ENCODE assay signal across 22 cellular contexts in the genomic region with DNA sequence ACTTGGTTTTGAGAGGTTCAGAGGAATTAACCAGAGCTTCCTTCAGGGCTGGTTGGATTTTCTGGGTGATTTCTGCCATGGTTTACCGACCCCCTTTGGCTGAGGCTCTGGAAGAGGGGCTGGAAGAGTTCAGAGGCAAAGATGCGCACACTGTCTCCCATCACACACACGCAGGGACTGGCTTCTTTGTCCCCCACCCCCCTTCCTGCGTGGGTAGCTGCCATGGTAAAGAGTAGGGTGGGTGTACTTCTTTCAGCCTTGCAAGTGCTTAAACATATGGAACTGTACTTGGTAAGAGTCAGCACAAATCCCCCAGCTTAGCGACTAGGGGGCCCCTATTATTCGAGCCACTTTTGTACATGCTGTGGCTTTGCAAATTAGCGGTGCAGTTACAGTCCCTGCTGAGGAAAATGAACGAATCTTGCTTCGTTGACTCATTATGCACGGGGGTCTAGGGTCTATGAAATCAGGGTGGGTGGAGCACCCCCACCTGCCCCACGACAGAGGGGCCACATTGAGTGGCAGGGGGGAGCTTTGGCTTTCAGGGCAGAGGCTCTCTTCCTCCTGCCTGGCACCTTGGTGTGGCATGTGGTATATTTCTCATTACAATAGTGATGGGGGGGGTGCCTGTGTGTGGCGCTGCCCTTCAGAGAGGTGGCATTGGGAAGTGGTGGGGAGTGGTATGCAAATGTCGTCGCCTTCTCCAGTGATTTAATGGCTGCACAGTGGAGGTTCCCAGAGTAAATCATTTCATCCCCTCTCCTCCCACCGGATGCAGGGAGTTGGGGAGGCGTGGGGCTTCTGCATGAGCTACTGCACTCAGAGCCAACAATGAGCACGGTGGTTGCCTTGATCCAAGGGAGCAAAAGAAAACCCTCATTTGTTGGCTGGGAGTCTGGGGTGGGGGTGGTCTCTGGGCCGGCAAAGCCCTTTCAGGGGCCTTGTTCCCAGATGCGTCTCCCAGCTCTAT. TPM values are rescaled to one million over a fixed set of nuclear protein-coding genes. Genes with fewer than 3 reads are reported as not detected.
DNase-seq lines count a peak whose midpoint lies in the region; ATAC-seq, FAIRE-seq and TF ChIP-seq lines count a peak whose summit lies in the region.
"Had no signal": no experiment of that assay in that cellular context is flagged by ENCODE, and none has a peak within 500 bp of the region (broad histone marks: within the 10 kb centered on the region; RNA-seq: fewer than 3 reads in every experiment).

No MANE protein-coding gene starts in this region.

- BruUV-seq in HCT116 (replicated peaks; lab: Mats Ljungman, UMichigan): TSS peak; percentile 41

- peaks cover 9% of the 10 kb centered on the region for H3K4me1 Mint-ChIP-seq in astrocyte (ENCODE audit: low read depth, unreplicated experiment)
- H3K4me1 Mint-ChIP-seq: activated CD8-positive, alpha-beta memory T cell treated with anti-CD3 and anti-CD28 coated beads, Interleukin-2, amount 10 ng/mL, durations not matched to agents 7 days and 5 days had no signal

- H3K79me2 ChIP-seq in HCT116 (ENCODE audit: insufficient read depth, low read length) (no peaks in the 10 kb centered on the region), astrocyte (ENCODE audit: insufficient read depth, low read length) (no peaks in the 10 kb centered on the region)

- TF ChIP-seq POLR2A in HCT116 (IDR thresholded peaks at IDR 0.05; ENCODE audit: borderline replicate concordance, extremely low read depth, insufficient read depth, insufficient read length) (no peak), GM12892 (IDR thresholded peaks at IDR 0.05; ENCODE audit: low read depth, low read length) (no peak)

- CTCF ChIA-PET in HCT116 (lab: Charles Lee): interaction anchor here (1.2 kb wide), 1 partner anchor 14 kb away, joined by 3 read pairs; no protein-coding TSS in a partner anchor

- H3K27ac ChIP-seq in HCT116 (ENCODE audit: low read depth, low read length) (no peak overlapping the region), astrocyte (ENCODE audit: low read depth, low read length) (no peak overlapping the region), iPS-18a (ENCODE audit: low read length) (no peak overlapping the region)
- H3K27ac ChIP-seq: C4-2B, right atrium auricular region, thyroid gland, WERI-Rb-1 had no signal

- H3K9me3 Mint-ChIP-seq in astrocyte (ENCODE audit: unreplicated experiment): no peaks in the 10 kb centered on the region
- H3K9me3 Mint-ChIP-seq: activated naive CD4-positive, alpha-beta T cell treated with anti-CD3 and anti-CD28 coated beads, Interleukin-2, amount 50 U/mL, for 24 hours; dendritic cell treated with granulocyte-macrophage colony-stimulating factor and Interleukin-4, amounts not matched to agents 40 ng/mL and 50 ng/mL, for 4 days; memory B cell; stimulated activated naive CD8-positive, alpha-beta T cell treated with anti-CD3 and anti-CD28 coated beads, Interleukin-15, Interleukin-2, amounts not matched to agents 100 ng/mL and 50 ng/mL, for 24 hours had no signal

- TF ChIP-seq CTCF in HCT116 (IDR thresholded peaks at IDR 0.05 in 2 of 3, conservative IDR thresholded peaks at IDR 0.05 in 1 of 3; ENCODE audit: borderline replicate concordance in 1 of 3, insufficient read depth in 1 of 3, low read depth in 2 of 3, low read length in 2 of 3) (no peak), astrocyte (IDR thresholded peaks at IDR 0.05; ENCODE audit: insufficient read depth, low read depth, low read length) (no peak)

- peaks cover 53% of the 10 kb centered on the region for H3K27me3 ChIP-seq in HCT116 (ENCODE audit: insufficient read depth, low read length)
- peaks cover 28% of the 10 kb centered on the region for H3K27me3 ChIP-seq in astrocyte (ENCODE audit: insufficient read depth, low read length)
- peaks cover 32% of the 10 kb centered on the region for H3K27me3 ChIP-seq in iPS-18a (ENCODE audit: control insufficient read depth, insufficient read depth, low read length)
- H3K27me3 ChIP-seq: thyroid gland had no signal

- no peaks in the 10 kb centered on the region for H3K9me2 ChIP-seq in HCT116 (ENCODE audit: insufficient read depth)

- intact Hi-C loops in HCT116 (cut with micrococcal nuclease): loop anchor here (10.0 kb wide), 1 partner anchor 876 kb away; no protein-coding TSS in a partner anchor

- no peak for ATAC-seq in HCT116
- ATAC-seq: activated CD8-positive, alpha-beta memory T cell treated with anti-CD3 and anti-CD28 coated beads, Interleukin-2, amount 10 ng/mL, durations not matched to agents 7 days and 5 days; left colon had no signal

- H3K27ac Mint-ChIP-seq in astrocyte (ENCODE audit: unreplicated experiment): no peak overlapping the region
- H3K27ac Mint-ChIP-seq: activated CD8-positive, alpha-beta memory T cell treated with anti-CD3 and anti-CD28 coated beads, Interleukin-2, amount 10 ng/mL, durations not matched to agents 7 days and 5 days; activated naive CD4-positive, alpha-beta T cell treated with anti-CD3 and anti-CD28 coated beads, Interleukin-2, amount 50 U/mL, for 24 hours; dendritic cell treated with granulocyte-macrophage colony-stimulating factor and Interleukin-4, amounts not matched to agents 40 ng/mL and 50 ng/mL, for 4 days; memory B cell; stimulated activated naive CD8-positive, alpha-beta T cell treated with anti-CD3 and anti-CD28 coated beads, Interleukin-15, Interleukin-2, amounts not matched to agents 100 ng/mL and 50 ng/mL, for 24 hours had no signal

- FAIRE-seq in astrocyte (lab: Jason Lieb, UNC): no peak
- no peak for FAIRE-seq in GM12892 (lab: Jason Lieb, UNC)
- FAIRE-seq: GM19239 had no signal

- H3K36me3 Mint-ChIP-seq in astrocyte (ENCODE audit: low read depth, unreplicated experiment): no peaks in the 10 kb centered on the region
- H3K36me3 Mint-ChIP-seq: activated CD8-positive, alpha-beta memory T cell treated with anti-CD3 and anti-CD28 coated beads, Interleukin-2, amount 10 ng/mL, durations not matched to agents 7 days and 5 days; activated naive CD4-positive, alpha-beta T cell treated with anti-CD3 and anti-CD28 coated beads, Interleukin-2, amount 50 U/mL, for 24 hours; memory B cell had no signal

- H3K9me3 ChIP-seq in HCT116 (ENCODE audit: control insufficient read depth in 1 of 2, insufficient read depth in 1 of 2, low read depth in 1 of 2, low read length in 2 of 2) (no peaks in the 10 kb centered on the region), astrocyte (ENCODE audit: insufficient read depth, low read depth, low read length) (no peaks in the 10 kb centered on the region), iPS-18a (ENCODE audit: control insufficient read depth, low read depth, low read length) (no peaks in the 10 kb centered on the region)
- H3K9me3 ChIP-seq: right atrium auricular region, thyroid gland had no signal

- POLR2A ChIA-PET in HCT116 (lab: Charles Lee): no interaction called here

- H2AFZ ChIP-seq in HCT116 (ENCODE audit: low read depth, low read length, poor library complexity, severe bottlenecking) (no peak overlapping the region), astrocyte (ENCODE audit: low read depth, low read length) (no peak overlapping the region)

- no peak overlapping the region for H3K9ac ChIP-seq in HCT116 (ENCODE audit: low read length)
- H3K9ac ChIP-seq in astrocyte (ENCODE audit: low read length): no peak overlapping the region
- H3K9ac ChIP-seq in iPS-18a (ENCODE audit: low read length): no peak overlapping the region

- H4K20me1 ChIP-seq in HCT116 (ENCODE audit: insufficient read depth) (no peaks in the 10 kb centered on the region), astrocyte (ENCODE audit: insufficient read depth, low read length) (peaks cover 38% of the 10 kb centered on the region)

- peaks cover 0 to 13% of the 10 kb centered on the region in 2 experiments; a peak in 3 of 4 replicates for H3K4me1 ChIP-seq in HCT116 (ENCODE audit: control insufficient read depth in 1 of 2, insufficient read depth in 2 of 2, low read length in 2 of 2)
- peaks cover 25% of the 10 kb centered on the region for H3K4me1 ChIP-seq in astrocyte (ENCODE audit: insufficient read depth, low read length)
- peaks cover 47% of the 10 kb centered on the region for H3K4me1 ChIP-seq in iPS-18a (ENCODE audit: control insufficient read depth, low read depth, low read length)

- H3K36me3 ChIP-seq in HCT116 (ENCODE audit: control insufficient read depth in 1 of 2, insufficient read depth in 2 of 2, low read length in 2 of 2) (no peaks in the 10 kb centered on the region), astrocyte (ENCODE audit: insufficient read depth, low read length) (no peaks in the 10 kb centered on the region), iPS-18a (ENCODE audit: control insufficient read depth, low read depth, low read length) (no peaks in the 10 kb centered on the region)
- H3K36me3 ChIP-seq: right atrium auricular region, thyroid gland, WERI-Rb-1 had no signal

- RAD21 ChIA-PET in HCT116 (lab: Charles Lee; ENCODE audit: low non-redundant PET in 1 of 2, low total read pairs in 2 of 2, uncharacterized antibody in 2 of 2, unreplicated experiment in 2 of 2): no interaction called here

- DNase-seq in HCT116 (ENCODE audit: low read depth, low spot score): no peak
- DNase-seq in astrocyte (ENCODE audit: low read depth): no peak
- peak; percentile 42 for DNase-seq in retina
- no peak for DNase-seq in activated T-cell treated with anti-CD3 and anti-CD28 coated beads, Interleukin-2, amount 50 U/mL, for 1 hour
- DNase-seq in COLO829 (ENCODE audit: low spot score): no peak
- DNase-seq in superior temporal gyrus (ENCODE audit: extremely low spot score): no peak
- DNase-seq in GM12892 (ENCODE audit: insufficient read length): no peak
- DNase-seq: activated CD4-positive, alpha-beta T cell treated with anti-CD3 and anti-CD28 coated beads, Interleukin-2, amount 50 U/mL, for 1 hour; activated CD8-positive, alpha-beta memory T cell treated with anti-CD3 and anti-CD28 coated beads, Interleukin-2, amount 10 ng/mL, durations not matched to agents 7 days and 5 days; Calu3; left colon; NCI-H187 treated with DMSO at 0.1 percent for 48 hours; thyroid gland; WERI-Rb-1 had no signal

- H3K4me3 ChIP-seq in HCT116 (replicated peaks in 1 of 2; ENCODE audit: low read depth in 1 of 2, low read length in 2 of 2): no peak overlapping the region
- H3K4me3 ChIP-seq in astrocyte (ENCODE audit: insufficient read depth, low read depth, low read length): no peak overlapping the region
- peak overlapping the region; percentile 53 for H3K4me3 ChIP-seq in iPS-18a (ENCODE audit: low read length)
- H3K4me3 ChIP-seq: right atrium auricular region, thyroid gland had no signal

- no peak overlapping the region for H3K4me3 Mint-ChIP-seq in astrocyte (ENCODE audit: unreplicated experiment)
- H3K4me3 Mint-ChIP-seq: activated CD8-positive, alpha-beta memory T cell treated with anti-CD3 and anti-CD28 coated beads, Interleukin-2, amount 10 ng/mL, durations not matched to agents 7 days and 5 days; activated naive CD4-positive, alpha-beta T cell treated with anti-CD3 and anti-CD28 coated beads, Interleukin-2, amount 50 U/mL, for 24 hours; dendritic cell treated with granulocyte-macrophage colony-stimulating factor and Interleukin-4, amounts not matched to agents 40 ng/mL and 50 ng/mL, for 4 days; memory B cell; stimulated activated naive CD8-positive, alpha-beta T cell treated with anti-CD3 and anti-CD28 coated beads, Interleukin-15, Interleukin-2, amounts not matched to agents 100 ng/mL and 50 ng/mL, for 24 hours had no signal

- TF ChIP-seq RAD21 in HCT116 (IDR thresholded peaks at IDR 0.05; ENCODE audit: low read depth): no peak

- peaks cover 47% of the 10 kb centered on the region for H3K27me3 Mint-ChIP-seq in astrocyte (ENCODE audit: low read depth, unreplicated experiment)

- H3K4me2 ChIP-seq in HCT116 (ENCODE audit: low read length) (no peak overlapping the region), astrocyte (ENCODE audit: low read length) (peak overlapping the region; percentile 19)

RNA-seq across cellular contexts. Expression of gene TMEM132B, which starts 3.0 kb away (rescaled TPM):
- total RNA-seq in HCT116 (2021; ENCODE audit: unreplicated experiment) (2.5 TPM), astrocyte (1.9 and 2.2 TPM in 2 replicates)
- polyA plus RNA-seq in HCT116 (2012): 0.87 and 0.94 TPM in 2 replicates
- polyA plus RNA-seq in GM12892 (2012; ENCODE audit: missing spikeins): 0.23 TPM
- total RNA-seq: activated CD8-positive, alpha-beta memory T cell treated with anti-CD3 and anti-CD28 coated beads, Interleukin-2, amount 10 ng/mL, durations not matched to agents 7 days and 5 days had no signal
